In genomic region chr14:60647837-60648168, GRCh38 we compare ENCODE assay signal across 10 cellular contexts. TPM values are rescaled to one million over a fixed set of nuclear protein-coding genes. Genes with fewer than 3 reads are reported as not detected.
DNase-seq lines count a peak whose midpoint lies in the region; ATAC-seq and TF ChIP-seq lines count a peak whose summit lies in the region.
"Had no signal": no experiment of that assay in that cellular context is flagged by ENCODE, and none has a peak within 500 bp of the region (broad histone marks: within the 10 kb centered on the region; RNA-seq: fewer than 3 reads in every experiment).

No MANE protein-coding gene starts in this region.

- H3K4me2 ChIP-seq in OCI-LY7 (ENCODE audit: low read length), result no peak overlapping the region

- TF ChIP-seq POLR2A in body of pancreas (IDR thresholded peaks at IDR 0.05), result no peak

- H3K27ac ChIP-seq in iPS-20b (ENCODE audit: low read length) (no peak overlapping the region), thoracic aorta (peak overlapping the region; percentile 1 to 16), body of pancreas (no peak overlapping the region), OCI-LY7 (ENCODE audit: low read depth, low read length, poor library complexity, severe bottlenecking) (no peak overlapping the region)

- no peak for TF ChIP-seq CTCF in activated CD8-positive, alpha-beta T cell treated with anti-CD3 and anti-CD28 coated beads for 36 hours (IDR thresholded peaks at IDR 0.05)
- TF ChIP-seq CTCF in thoracic aorta (IDR thresholded peaks at IDR 0.05) (no peak), body of pancreas (IDR thresholded peaks at IDR 0.05) (no peak), OCI-LY7 (conservative IDR thresholded peaks at IDR 0.05; ENCODE audit: low read length) (no peak)

- H4K20me1 ChIP-seq in OCI-LY7 (ENCODE audit: insufficient read depth, low read length), result no peaks in the 10 kb centered on the region

- WGBS in body of pancreas, 2 donors, result 10 to 13% methylated on average over 1 to 19 of the region's 19 CpGs

- H3K9me3 ChIP-seq in iPS-20b (ENCODE audit: insufficient read depth, low read depth, low read length), result no peaks in the 10 kb centered on the region; the same call in 1 of the 2 replicates
- no peaks in the 10 kb centered on the region for H3K9me3 ChIP-seq in thoracic aorta
- H3K9me3 ChIP-seq in body of pancreas, result no peaks in the 10 kb centered on the region
- no peaks in the 10 kb centered on the region for H3K9me3 ChIP-seq in OCI-LY7 (ENCODE audit: low read length)
- H3K9me3 ChIP-seq: mucosa of descending colon had no signal

- no peak overlapping the region for H2AFZ ChIP-seq in OCI-LY7 (ENCODE audit: low read length)

- peaks cover 55% of the 10 kb centered on the region for H3K4me1 Mint-ChIP-seq in activated T-cell treated with anti-CD3 and anti-CD28 coated beads, Interleukin-2, amount 50 U/mL, for 24 hours (ENCODE audit: low read depth)
- H3K4me1 Mint-ChIP-seq in activated CD8-positive, alpha-beta T cell treated with anti-CD3 and anti-CD28 coated beads for 36 hours (ENCODE audit: low read depth), result peaks cover 45% of the 10 kb centered on the region

- no peaks in the 10 kb centered on the region for H3K9me3 Mint-ChIP-seq in activated T-cell treated with anti-CD3 and anti-CD28 coated beads, Interleukin-2, amount 50 U/mL, for 24 hours
- no peaks in the 10 kb centered on the region for H3K9me3 Mint-ChIP-seq in activated CD8-positive, alpha-beta T cell treated with anti-CD3 and anti-CD28 coated beads for 36 hours

- peaks cover 93% of the 10 kb centered on the region for H3K27me3 Mint-ChIP-seq in activated T-cell treated with anti-CD3 and anti-CD28 coated beads, Interleukin-2, amount 50 U/mL, for 24 hours
- peaks cover 85% of the 10 kb centered on the region for H3K27me3 Mint-ChIP-seq in activated CD8-positive, alpha-beta T cell treated with anti-CD3 and anti-CD28 coated beads for 36 hours

- H3K79me2 ChIP-seq in OCI-LY7 (ENCODE audit: insufficient read depth, low read depth, low read length), result no peaks in the 10 kb centered on the region

- ATAC-seq in activated CD8-positive, alpha-beta T cell treated with anti-CD3 and anti-CD28 coated beads for 36 hours, result no peak
- ATAC-seq in thoracic aorta (ENCODE audit: insufficient number of reproducible peaks, low FRiP score, low read depth) (no peak), body of pancreas (no peak)

- H3K27me3 ChIP-seq in iPS-20b (ENCODE audit: insufficient read depth, low read length) (peaks cover 100% of the 10 kb centered on the region), thoracic aorta (replicated peaks; ENCODE audit: insufficient read depth) (peaks cover 45% of the 10 kb centered on the region), body of pancreas (peaks cover 20 to 77% of the 10 kb centered on the region in 2 donors)

- BruUV-seq in OCI-LY7 (replicated peaks; lab: Mats Ljungman, UMichigan), result no TSS peak

- peak overlapping the region; percentile 60 for H3K4me3 Mint-ChIP-seq in activated T-cell treated with anti-CD3 and anti-CD28 coated beads, Interleukin-2, amount 50 U/mL, for 24 hours
- peak overlapping the region; percentile 41 for H3K4me3 Mint-ChIP-seq in activated CD8-positive, alpha-beta T cell treated with anti-CD3 and anti-CD28 coated beads for 36 hours

- H3K36me3 ChIP-seq in iPS-20b (ENCODE audit: insufficient read depth, low read depth, low read length), result no peaks in the 10 kb centered on the region
- no peaks in the 10 kb centered on the region for H3K36me3 ChIP-seq in thoracic aorta
- H3K36me3 ChIP-seq in body of pancreas (replicated peaks in 1 of 2; ENCODE audit: insufficient read depth in 1 of 2, low read depth in 2 of 2), result no peaks in the 10 kb centered on the region
- no peaks in the 10 kb centered on the region for H3K36me3 ChIP-seq in OCI-LY7 (ENCODE audit: insufficient read depth, low read length)

- no peak overlapping the region for H3K9ac ChIP-seq in iPS-20b (ENCODE audit: low read depth, low read length)

- intact Hi-C loops in activated CD8-positive, alpha-beta T cell treated with anti-CD3 and anti-CD28 coated beads for 36 hours (cut with micrococcal nuclease), result no loop called here
- intact Hi-C loops in body of pancreas (cut with DNase I) (no loop called here), OCI-LY7 (cut with micrococcal nuclease; ENCODE audit: unreplicated experiment) (no loop called here)

- H3K27ac Mint-ChIP-seq in activated T-cell treated with anti-CD3 and anti-CD28 coated beads, Interleukin-2, amount 50 U/mL, for 24 hours, result peak overlapping the region; percentile 8
- no peak overlapping the region for H3K27ac Mint-ChIP-seq in activated CD8-positive, alpha-beta T cell treated with anti-CD3 and anti-CD28 coated beads for 36 hours

- no peaks in the 10 kb centered on the region for H3K36me3 Mint-ChIP-seq in activated T-cell treated with anti-CD3 and anti-CD28 coated beads, Interleukin-2, amount 50 U/mL, for 24 hours (ENCODE audit: low read depth)
- H3K36me3 Mint-ChIP-seq in activated CD8-positive, alpha-beta T cell treated with anti-CD3 and anti-CD28 coated beads for 36 hours (ENCODE audit: low read depth), result no peaks in the 10 kb centered on the region

- H3K4me3 ChIP-seq in iPS-20b (ENCODE audit: low read length), result peak overlapping the region; percentile 11; the same call in 1 of the 2 replicates
- H3K4me3 ChIP-seq in thoracic aorta, result peak overlapping the region; percentile 78
- no peak overlapping the region for H3K4me3 ChIP-seq in body of pancreas
- no peak overlapping the region for H3K4me3 ChIP-seq in OCI-LY7 (ENCODE audit: low read depth, low read length, poor library complexity, severe bottlenecking)
- H3K4me3 ChIP-seq: mucosa of descending colon had no signal

- H3K9me2 ChIP-seq in OCI-LY7 (ENCODE audit: insufficient read depth, low read length), result no peaks in the 10 kb centered on the region

- DNase-seq in activated T-cell treated with anti-CD3 and anti-CD28 coated beads, Interleukin-2, amount 50 U/mL, for 24 hours, result no peak
- DNase-seq in activated T-cell treated with anti-CD3 and anti-CD28 coated beads, Interleukin-2, amount 50 U/mL, for 1 hour, result no peak
- no peak for DNase-seq in activated CD8-positive, alpha-beta T cell treated with anti-CD3 and anti-CD28 coated beads for 36 hours
- DNase-seq in thoracic aorta (ENCODE audit: low spot score) (no peak), body of pancreas (no peak), NCI-H1694 treated with DMSO at 0.1 percent for 48 hours (lab: John Stamatoyannopoulos, UW) (no peak), OCI-LY7 (ENCODE audit: low spot score) (no peak)
- DNase-seq: NCI-H2081 treated with DMSO at 0.1 percent for 48 hours had no signal

- peaks cover 12% of the 10 kb centered on the region for H3K4me1 ChIP-seq in iPS-20b (ENCODE audit: insufficient read depth, low read length)
- peaks cover 11 to 42% of the 10 kb centered on the region in 2 donors for H3K4me1 ChIP-seq in thoracic aorta (ENCODE audit: control insufficient read depth in 1 of 2, low read depth in 2 of 2)
- peaks cover 48% of the 10 kb centered on the region for H3K4me1 ChIP-seq in body of pancreas
- no peaks in the 10 kb centered on the region for H3K4me1 ChIP-seq in OCI-LY7 (ENCODE audit: insufficient read depth, low read length, poor library complexity, severe bottlenecking)

- CTCF ChIA-PET in activated CD8-positive, alpha-beta T cell treated with anti-CD3 and anti-CD28 coated beads for 36 hours (lab: Charles Lee), result no interaction called here
- CTCF ChIA-PET in OCI-LY7 (lab: Charles Lee; ENCODE audit: unreplicated experiment), result no interaction called here

- POLR2A ChIA-PET in activated CD8-positive, alpha-beta T cell treated with anti-CD3 and anti-CD28 coated beads for 36 hours (lab: Charles Lee), result interaction anchor here (0.9 kb wide), 1 partner anchor 8 kb away, joined by 5 read pairs; no protein-coding TSS in a partner anchor
- POLR2A ChIA-PET in OCI-LY7 (lab: Charles Lee), result no interaction called here

RNA-seq across cellular contexts. Expression of gene SIX1, which starts 1.5 kb away (rescaled TPM):
- not detected for total RNA-seq in activated CD8-positive, alpha-beta T cell treated with anti-CD3 and anti-CD28 coated beads for 36 hours
- total RNA-seq in thoracic aorta, result 1 to 10 TPM; 2.6 to 5.1 TPM
- total RNA-seq in body of pancreas, result under 1 TPM in 1 of 2 donors, not detected in 1; 0.33 TPM
- total RNA-seq in OCI-LY7 (2014; rRNA removed; shearing (Covaris generic)), result 0.18 and 0.35 TPM in 2 replicates
- total RNA-seq in OCI-LY7 (2022), result 1.6 and 2.9 TPM in 2 replicates

Comparison
In these comparisons a context has a peak if more than half of its experiments do, and no peak if none do; other contexts are left out.
1. H3K27ac ChIP-seq: peak in thoracic aorta (2 of 2); none in iPS-20b (single experiment), body of pancreas (0 of 4) and OCI-LY7 (single experiment).
2. H3K4me3 ChIP-seq: peak in iPS-20b (single experiment) and thoracic aorta (single experiment); none in body of pancreas (0 of 2) and OCI-LY7 (single experiment).